20 cellular contexts compared by ENCODE assay signal in genomic region chr2:217820066-217820819, GRCh38.
DNase-seq lines count a peak whose midpoint lies in the region; ATAC-seq and TF ChIP-seq lines count a peak whose summit lies in the region.
"Had no signal": no experiment of that assay in that cellular context is flagged by ENCODE, and none has a peak within 500 bp of the region (broad histone marks: within the 10 kb centered on the region; RNA-seq: fewer than 3 reads in every experiment).

No MANE protein-coding gene starts in this region.

- peak overlapping the region in 11 of 12 donors; percentile 15 to 90 (median 67) for H3K27ac ChIP-seq in heart left ventricle
- peak overlapping the region in 3 of 4 donors; percentile 16 to 54 (median 34) for H3K27ac ChIP-seq in esophagus squamous epithelium
- H3K27ac ChIP-seq in neural progenitor cell, result no peak overlapping the region
- peak overlapping the region; percentile 10 to 76 (median 64) for H3K27ac ChIP-seq in upper lobe of left lung
- H3K27ac ChIP-seq: A549, HL-60 had no signal

- H3K79me2 ChIP-seq in neural progenitor cell (ENCODE audit: low read depth), result no peaks in the 10 kb centered on the region

- no peak overlapping the region for H3K9ac ChIP-seq in neural progenitor cell

- no peak overlapping the region for H2AFZ ChIP-seq in neural progenitor cell (replicated peaks)

- H3K4me2 ChIP-seq in neural progenitor cell, result peak overlapping the region; percentile 65
- H3K4me2 ChIP-seq: A549 had no signal

- TF ChIP-seq CTCF in heart left ventricle (IDR thresholded peaks at IDR 0.05) (no peak), esophagus squamous epithelium (IDR thresholded peaks at IDR 0.05) (no peak), neural progenitor cell (IDR thresholded peaks at IDR 0.05) (no peak), upper lobe of left lung (IDR thresholded peaks at IDR 0.05) (no peak)

- H3K4me1 ChIP-seq in heart left ventricle (peaks cover 7 to 100% (median 93%) of the 10 kb centered on the region in 12 donors), esophagus squamous epithelium (peaks cover 0 to 93% (median 41%) of the 10 kb centered on the region in 3 donors), neural progenitor cell (peaks cover 11% of the 10 kb centered on the region), upper lobe of left lung (peaks cover 57 to 67% (median 61%) of the 10 kb centered on the region in 4 donors)
- H3K4me1 ChIP-seq: A549 had no signal

- intact Hi-C loops in heart left ventricle (cut with DNase I) (no loop called here), left ventricle myocardium superior (cut with micrococcal nuclease) (no loop called here), esophagus squamous epithelium (cut with DNase I) (no loop called here)

- H3K27me3 ChIP-seq in heart left ventricle (no peaks in the 10 kb centered on the region), esophagus squamous epithelium (no peaks in the 10 kb centered on the region), neural progenitor cell (peaks cover 98% of the 10 kb centered on the region), upper lobe of left lung (no peaks in the 10 kb centered on the region)

- WGBS in heart left ventricle, 4 donors, result 53 to 62% (median 57%) methylated on average over 7 of the region's 7 CpGs
- WGBS in esophagus squamous epithelium, 2 donors, result 51 to 57% methylated on average over 4 to 7 of the region's 7 CpGs
- 66 to 67% methylated on average over 5 to 7 of the region's 7 CpGs for WGBS in upper lobe of left lung, 2 donors

- peak overlapping the region; percentile 54 for H3K4me3 Mint-ChIP-seq in neural progenitor cell
- H3K4me3 Mint-ChIP-seq: activated CD4-positive, alpha-beta memory T cell treated with anti-CD3 and anti-CD28 coated beads for 36 hours; activated naive CD8-positive, alpha-beta T cell treated with anti-CD3 and anti-CD28 coated beads for 36 hours; CD4-positive, CD25-positive, alpha-beta regulatory T cell had no signal

- no peaks in the 10 kb centered on the region for H3K9me3 Mint-ChIP-seq in neural progenitor cell
- H3K9me3 Mint-ChIP-seq: activated CD4-positive, alpha-beta memory T cell treated with anti-CD3 and anti-CD28 coated beads for 36 hours; activated naive CD8-positive, alpha-beta T cell treated with anti-CD3 and anti-CD28 coated beads for 36 hours; CD4-positive, CD25-positive, alpha-beta regulatory T cell had no signal

- peaks cover 17% of the 10 kb centered on the region for H3K27me3 Mint-ChIP-seq in neural progenitor cell (ENCODE audit: insufficient read depth, low read depth)
- H3K27me3 Mint-ChIP-seq: activated CD4-positive, alpha-beta memory T cell treated with anti-CD3 and anti-CD28 coated beads for 36 hours; activated naive CD8-positive, alpha-beta T cell treated with anti-CD3 and anti-CD28 coated beads for 36 hours; CD4-positive, CD25-positive, alpha-beta regulatory T cell had no signal

- H3K36me3 Mint-ChIP-seq in neural progenitor cell, result peaks cover 3% of the 10 kb centered on the region
- H3K36me3 Mint-ChIP-seq: activated CD4-positive, alpha-beta memory T cell treated with anti-CD3 and anti-CD28 coated beads for 36 hours; activated naive CD8-positive, alpha-beta T cell treated with anti-CD3 and anti-CD28 coated beads for 36 hours; CD4-positive, CD25-positive, alpha-beta regulatory T cell had no signal

- DNase-seq in heart left ventricle (peak in 3 of 5 donors; percentile 20 to 60 (median 23)), left ventricle myocardium superior (no peak), esophagus squamous epithelium (lab: John Stamatoyannopoulos, UW) (no peak), neural progenitor cell (ENCODE audit: low spot score) (peak; percentile 90), upper lobe of left lung (no peak), SK-N-DZ (ENCODE audit: low spot score) (no peak)
- DNase-seq in effector CD4-positive, alpha-beta T cell, result no peak
- DNase-seq: activated CD4-positive, alpha-beta memory T cell treated with anti-CD3 and anti-CD28 coated beads for 36 hours; activated naive CD8-positive, alpha-beta T cell treated with anti-CD3 and anti-CD28 coated beads for 36 hours; activated T-cell treated with anti-CD3 and anti-CD28 coated beads, Interleukin-2, amount 50 U/mL, for 48 hours; CD4-positive, CD25-positive, alpha-beta regulatory T cell; DMS79; KBM-7; NCI-H2171; NCI-H774; occipital lobe had no signal

- peak in 1 of 4 donors; percentile 31 for TF ChIP-seq EP300 in upper lobe of left lung (IDR thresholded peaks at IDR 0.05)

- H3K36me3 ChIP-seq in heart left ventricle (peaks cover 0 to 98% (median 88%) of the 10 kb centered on the region in 9 donors), esophagus squamous epithelium (peaks cover 9 to 85% (median 15%) of the 10 kb centered on the region in 3 donors), neural progenitor cell (no peaks in the 10 kb centered on the region), upper lobe of left lung (peaks cover 42 to 96% (median 70%) of the 10 kb centered on the region in 4 donors)

- H3F3A ChIP-seq in neural progenitor cell (ENCODE audit: low read depth), result peaks cover 15% of the 10 kb centered on the region

- TF ChIP-seq POLR2A in heart left ventricle (IDR thresholded peaks at IDR 0.05), result no peak
- no peak for TF ChIP-seq POLR2A in esophagus squamous epithelium (IDR thresholded peaks at IDR 0.05)
- no peak for TF ChIP-seq POLR2A in upper lobe of left lung (IDR thresholded peaks at IDR 0.05)

- peak overlapping the region; percentile 67 for H3K27ac Mint-ChIP-seq in neural progenitor cell
- H3K27ac Mint-ChIP-seq: activated CD4-positive, alpha-beta memory T cell treated with anti-CD3 and anti-CD28 coated beads for 36 hours; activated naive CD8-positive, alpha-beta T cell treated with anti-CD3 and anti-CD28 coated beads for 36 hours; CD4-positive, CD25-positive, alpha-beta regulatory T cell had no signal

- ATAC-seq in heart left ventricle (no peak), left ventricle myocardium superior (no peak), upper lobe of left lung (ENCODE audit: low FRiP score in 2 of 2) (no peak), HG02938 (IDR thresholded peaks at IDR 0.05; ENCODE audit: unreplicated experiment) (no peak)

- H3K4me3 ChIP-seq in heart left ventricle (no peak overlapping the region), esophagus squamous epithelium (no peak overlapping the region), neural progenitor cell (no peak overlapping the region), upper lobe of left lung (no peak overlapping the region)
- H3K4me3 ChIP-seq: A549, skin epidermis had no signal

- H3K9me3 ChIP-seq in heart left ventricle (no peaks in the 10 kb centered on the region), esophagus squamous epithelium (no peaks in the 10 kb centered on the region), neural progenitor cell (ENCODE audit: low read depth) (no peaks in the 10 kb centered on the region), upper lobe of left lung (no peaks in the 10 kb centered on the region)
- H3K9me3 ChIP-seq: A549 had no signal

- H4K20me1 ChIP-seq in neural progenitor cell (ENCODE audit: low read depth), result peaks cover 73% of the 10 kb centered on the region

- H3K4me1 Mint-ChIP-seq in neural progenitor cell, result peaks cover 56% of the 10 kb centered on the region
- H3K4me1 Mint-ChIP-seq: activated naive CD8-positive, alpha-beta T cell treated with anti-CD3 and anti-CD28 coated beads for 36 hours; CD4-positive, CD25-positive, alpha-beta regulatory T cell had no signal

Comparison
In these comparisons a context has a peak if more than half of its experiments do, and no peak if none do; other contexts are left out.
1. DNase-seq: peak in heart left ventricle (3 of 5) and neural progenitor cell (single experiment); none in left ventricle myocardium superior (single experiment), esophagus squamous epithelium (single experiment), upper lobe of left lung (0 of 2), SK-N-DZ (single experiment) and effector CD4-positive, alpha-beta T cell (single experiment).